1 cellular context compared by ENCODE assay signal in genomic region chr2:227817940-227818568, GRCh38.
TF ChIP-seq lines count a peak whose summit lies in the region.

No MANE protein-coding gene starts in this region.

TF ChIP-seq in HepG2, 621 proteins besides CTCF, POLR2A, EP300 and RAD21 (continued from another document and continues in another):
- 0 out of 2 replicates have a peak, but pooled peaks have one; percentile 9 for TF ChIP-seq HIC2 (CRISPR knock-in tag; IDR thresholded peaks at IDR 0.05; ENCODE audit: low read depth)
- TF ChIP-seq, protein P1, sequence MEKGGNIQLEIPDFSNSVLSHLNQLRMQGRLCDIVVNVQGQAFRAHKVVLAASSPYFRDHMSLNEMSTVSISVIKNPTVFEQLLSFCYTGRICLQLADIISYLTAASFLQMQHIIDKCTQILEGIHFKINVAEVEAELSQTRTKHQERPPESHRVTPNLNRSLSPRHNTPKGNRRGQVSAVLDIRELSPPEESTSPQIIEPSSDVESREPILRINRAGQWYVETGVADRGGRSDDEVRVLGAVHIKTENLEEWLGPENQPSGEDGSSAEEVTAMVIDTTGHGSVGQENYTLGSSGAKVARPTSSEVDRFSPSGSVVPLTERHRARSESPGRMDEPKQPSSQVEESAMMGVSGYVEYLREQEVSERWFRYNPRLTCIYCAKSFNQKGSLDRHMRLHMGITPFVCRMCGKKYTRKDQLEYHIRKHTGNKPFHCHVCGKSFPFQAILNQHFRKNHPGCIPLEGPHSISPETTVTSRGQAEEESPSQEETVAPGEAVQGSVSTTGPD (CRISPR knock-in tag; IDR thresholded peaks at IDR 0.05): no peak
- TF ChIP-seq, protein P2, sequence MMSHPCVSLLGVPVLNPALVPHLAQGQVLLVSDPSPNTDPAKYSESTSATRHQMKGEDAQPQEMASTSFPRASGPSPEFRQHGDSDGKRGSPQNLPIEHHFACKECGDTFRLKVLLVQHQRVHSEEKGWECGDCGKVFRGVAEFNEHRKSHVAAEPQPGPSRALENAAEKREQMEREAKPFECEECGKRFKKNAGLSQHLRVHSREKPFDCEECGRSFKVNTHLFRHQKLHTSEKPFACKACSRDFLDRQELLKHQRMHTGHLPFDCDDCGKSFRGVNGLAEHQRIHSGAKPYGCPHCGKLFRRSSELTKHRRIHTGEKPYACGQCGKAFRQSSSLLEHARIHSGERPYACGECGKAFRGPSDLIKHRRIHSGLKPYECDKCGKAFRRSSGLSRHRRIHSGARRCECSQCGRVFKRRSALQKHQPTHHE (CRISPR knock-in tag; IDR thresholded peaks at IDR 0.05; ENCODE audit: borderline replicate concordance): no peak
- TF ChIP-seq CENPT (CRISPR knock-in tag; IDR thresholded peaks at IDR 0.05; ENCODE audit: low read depth): no peak
- no peak for TF ChIP-seq ZNF577 (CRISPR knock-in tag; IDR thresholded peaks at IDR 0.05; ENCODE audit: borderline replicate concordance, low read depth)
- no peak; the same call in 1 of the 2 replicates for TF ChIP-seq HDAC2 (CRISPR knock-in tag; IDR thresholded peaks at IDR 0.05)
- TF ChIP-seq, protein P3, sequence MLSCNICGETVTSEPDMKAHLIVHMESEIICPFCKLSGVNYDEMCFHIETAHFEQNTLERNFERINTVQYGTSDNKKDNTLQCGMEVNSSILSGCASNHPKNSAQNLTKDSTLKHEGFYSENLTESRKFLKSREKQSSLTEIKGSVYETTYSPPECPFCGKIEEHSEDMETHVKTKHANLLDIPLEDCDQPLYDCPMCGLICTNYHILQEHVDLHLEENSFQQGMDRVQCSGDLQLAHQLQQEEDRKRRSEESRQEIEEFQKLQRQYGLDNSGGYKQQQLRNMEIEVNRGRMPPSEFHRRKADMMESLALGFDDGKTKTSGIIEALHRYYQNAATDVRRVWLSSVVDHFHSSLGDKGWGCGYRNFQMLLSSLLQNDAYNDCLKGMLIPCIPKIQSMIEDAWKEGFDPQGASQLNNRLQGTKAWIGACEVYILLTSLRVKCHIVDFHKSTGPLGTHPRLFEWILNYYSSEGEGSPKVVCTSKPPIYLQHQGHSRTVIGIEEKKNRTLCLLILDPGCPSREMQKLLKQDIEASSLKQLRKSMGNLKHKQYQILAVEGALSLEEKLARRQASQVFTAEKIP (CRISPR knock-in tag; IDR thresholded peaks at IDR 0.05; ENCODE audit: borderline replicate concordance): no peak
- no peak for TF ChIP-seq SAFB2 (CRISPR knock-in tag; IDR thresholded peaks at IDR 0.05; ENCODE audit: borderline replicate concordance, low read depth)
- no peak for TF ChIP-seq SKIL (CRISPR knock-in tag; IDR thresholded peaks at IDR 0.05; ENCODE audit: borderline replicate concordance)
- 0 out of 2 replicates have a peak, but pooled peaks have one; percentile 19 for TF ChIP-seq PITX1 (CRISPR knock-in tag; IDR thresholded peaks at IDR 0.05)
- no peak for TF ChIP-seq ZNF678 (CRISPR knock-in tag; IDR thresholded peaks at IDR 0.05)
- no peak for TF ChIP-seq ZKSCAN5 (CRISPR knock-in tag; IDR thresholded peaks at IDR 0.05)
- no peak for TF ChIP-seq ZGPAT (CRISPR knock-in tag; IDR thresholded peaks at IDR 0.05)
- no peak for TF ChIP-seq PRDM4 (CRISPR knock-in tag; IDR thresholded peaks at IDR 0.05; ENCODE audit: borderline replicate concordance)
- peak; percentile 65; the same call in 1 of the 2 replicates for TF ChIP-seq ZNF747 (CRISPR knock-in tag; IDR thresholded peaks at IDR 0.05; ENCODE audit: borderline replicate concordance)
- no peak for TF ChIP-seq MEIS2 (CRISPR knock-in tag; IDR thresholded peaks at IDR 0.05)
- no peak for TF ChIP-seq ZEB1 (IDR thresholded peaks at IDR 0.05; ENCODE audit: insufficient replicate concordance, low read depth)
- TF ChIP-seq ZFAT (CRISPR knock-in tag; conservative IDR thresholded peaks at IDR 0.05): no peak
- TF ChIP-seq MTA3 (CRISPR knock-in tag; IDR thresholded peaks at IDR 0.05): no peak
- TF ChIP-seq KLF9 (CRISPR knock-in tag; IDR thresholded peaks at IDR 0.05; ENCODE audit: low read depth): peak; percentile 76; the same call in 1 of the 2 replicates
- TF ChIP-seq, protein P4, sequence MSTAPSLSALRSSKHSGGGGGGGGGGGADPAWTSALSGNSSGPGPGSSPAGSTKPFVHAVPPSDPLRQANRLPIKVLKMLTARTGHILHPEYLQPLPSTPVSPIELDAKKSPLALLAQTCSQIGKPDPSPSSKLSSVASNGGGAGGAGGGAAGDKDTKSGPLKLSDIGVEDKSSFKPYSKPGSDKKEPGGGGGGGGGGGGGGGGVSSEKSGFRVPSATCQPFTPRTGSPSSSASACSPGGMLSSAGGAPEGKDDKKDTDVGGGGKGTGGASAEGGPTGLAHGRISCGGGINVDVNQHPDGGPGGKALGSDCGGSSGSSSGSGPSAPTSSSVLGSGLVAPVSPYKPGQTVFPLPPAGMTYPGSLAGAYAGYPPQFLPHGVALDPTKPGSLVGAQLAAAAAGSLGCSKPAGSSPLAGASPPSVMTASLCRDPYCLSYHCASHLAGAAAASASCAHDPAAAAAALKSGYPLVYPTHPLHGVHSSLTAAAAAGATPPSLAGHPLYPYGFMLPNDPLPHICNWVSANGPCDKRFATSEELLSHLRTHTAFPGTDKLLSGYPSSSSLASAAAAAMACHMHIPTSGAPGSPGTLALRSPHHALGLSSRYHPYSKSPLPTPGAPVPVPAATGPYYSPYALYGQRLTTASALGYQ (CRISPR knock-in tag; IDR thresholded peaks at IDR 0.05): 0 out of 2 replicates have a peak, but pooled peaks have one; percentile 17
- TF ChIP-seq IKZF1 (IDR thresholded peaks at IDR 0.05): no peak
- TF ChIP-seq ZBTB21 (CRISPR knock-in tag; IDR thresholded peaks at IDR 0.05): peak; percentile 48; the same call in 1 of the 2 replicates
- TF ChIP-seq ZNF253 (CRISPR knock-in tag; IDR thresholded peaks at IDR 0.05; ENCODE audit: borderline replicate concordance): no peak
- no peak for TF ChIP-seq NKX3-1 (CRISPR knock-in tag; IDR thresholded peaks at IDR 0.05)
- TF ChIP-seq MAFF (IDR thresholded peaks at IDR 0.05; ENCODE audit: low read depth, low read length): no peak
- TF ChIP-seq, protein P5, sequence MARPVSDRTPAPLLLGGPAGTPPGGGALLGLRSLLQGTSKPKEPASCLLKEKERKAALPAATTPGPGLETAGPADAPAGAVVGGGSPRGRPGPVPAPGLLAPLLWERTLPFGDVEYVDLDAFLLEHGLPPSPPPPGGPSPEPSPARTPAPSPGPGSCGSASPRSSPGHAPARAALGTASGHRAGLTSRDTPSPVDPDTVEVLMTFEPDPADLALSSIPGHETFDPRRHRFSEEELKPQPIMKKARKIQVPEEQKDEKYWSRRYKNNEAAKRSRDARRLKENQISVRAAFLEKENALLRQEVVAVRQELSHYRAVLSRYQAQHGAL (CRISPR knock-in tag; IDR thresholded peaks at IDR 0.05; ENCODE audit: not compliant biosample characterization): no peak
- TF ChIP-seq, protein P6, sequence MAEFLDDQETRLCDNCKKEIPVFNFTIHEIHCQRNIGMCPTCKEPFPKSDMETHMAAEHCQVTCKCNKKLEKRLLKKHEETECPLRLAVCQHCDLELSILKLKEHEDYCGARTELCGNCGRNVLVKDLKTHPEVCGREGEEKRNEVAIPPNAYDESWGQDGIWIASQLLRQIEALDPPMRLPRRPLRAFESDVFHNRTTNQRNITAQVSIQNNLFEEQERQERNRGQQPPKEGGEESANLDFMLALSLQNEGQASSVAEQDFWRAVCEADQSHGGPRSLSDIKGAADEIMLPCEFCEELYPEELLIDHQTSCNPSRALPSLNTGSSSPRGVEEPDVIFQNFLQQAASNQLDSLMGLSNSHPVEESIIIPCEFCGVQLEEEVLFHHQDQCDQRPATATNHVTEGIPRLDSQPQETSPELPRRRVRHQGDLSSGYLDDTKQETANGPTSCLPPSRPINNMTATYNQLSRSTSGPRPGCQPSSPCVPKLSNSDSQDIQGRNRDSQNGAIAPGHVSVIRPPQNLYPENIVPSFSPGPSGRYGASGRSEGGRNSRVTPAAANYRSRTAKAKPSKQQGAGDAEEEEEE (CRISPR knock-in tag; IDR thresholded peaks at IDR 0.05; ENCODE audit: borderline replicate concordance): no peak
